9 cellular contexts compared by ENCODE assay signal in genomic region chr7:141073641-141074161, GRCh38. TPM values are rescaled to one million over a fixed set of nuclear protein-coding genes. Genes with fewer than 3 reads are reported as not detected.
A peak's percentile ranks its signal among the peaks of the same experiment; 100 is the strongest.
DNase-seq lines count a peak whose midpoint lies in the region; ATAC-seq, FAIRE-seq and TF ChIP-seq lines count a peak whose summit lies in the region.
"Had no signal": no experiment of that assay in that cellular context is flagged by ENCODE, and none has a peak within 500 bp of the region (broad histone marks: within the 10 kb centered on the region; RNA-seq: fewer than 3 reads in every experiment).

TMEM178B (plus strand) TSS chr7:141074064.

- CTCF ChIA-PET in A549 (lab: Yijun Ruan, JAX): interaction anchor here (0.6 kb wide), 1 partner anchor 632 kb away, joined by 3 read pairs; no protein-coding TSS in a partner anchor

- no peak for TF ChIP-seq POLR2A in A549 (IDR thresholded peaks at IDR 0.05; ENCODE audit: low read length)

- ATAC-seq in A549 (peak; percentile 22 to 24), foreskin keratinocyte (peak; percentile 14), GM21529 (IDR thresholded peaks at IDR 0.05; ENCODE audit: unreplicated experiment) (no peak)

- POLR2A ChIA-PET in A549 (lab: Yijun Ruan, JAX): interaction anchor here (2.8 kb wide), 1 partner anchor 59 kb away, joined by 14 read pairs; the partner anchor contains the start of gene MRPS33

- peak within 1 kb of the TSS; percentile 65 for H3K4me3 ChIP-seq in A549

- peaks cover 88% of the 10 kb centered on the region for H3K27me3 ChIP-seq in foreskin keratinocyte

- no peak for TF ChIP-seq EP300 in A549 (IDR thresholded peaks at IDR 0.05)

- no peaks in the 10 kb centered on the region for H3K9me3 ChIP-seq in A549

- FAIRE-seq in A549 (lab: Jason Lieb, UNC): no peak
- FAIRE-seq: colon had no signal

- peak within 1 kb of the TSS; percentile 99 for H3K4me2 ChIP-seq in A549

- no peak for TF ChIP-seq RAD21 in A549 (conservative IDR thresholded peaks at IDR 0.05 in 1 of 2, IDR thresholded peaks at IDR 0.05 in 1 of 2)

- WGBS in A549 (ENCODE audit: missing lambda C conversion rate): under 1% methylated on average over 15 of the region's 47 CpGs

- H3K27ac ChIP-seq in A549 (peak within 1 kb of the TSS; percentile 47 to 75; a peak in 5 of 6 replicates), foreskin keratinocyte (no peak within 1 kb of the TSS)

- TF ChIP-seq CTCF in A549 (IDR thresholded peaks at IDR 0.05) (no peak), GM20000 (IDR thresholded peaks at IDR 0.05; ENCODE audit: extremely low read depth, missing control alignments) (no peak), foreskin keratinocyte (conservative IDR thresholded peaks at IDR 0.05) (no peak)

- DNase-seq in A549 (ENCODE audit: low read depth in 1 of 2, low spot score in 1 of 2): no peak
- peak; percentile 34 for DNase-seq in GM20000 (ENCODE audit: low spot score)
- peak; percentile 26 to 38 for DNase-seq in activated CD4-positive, alpha-beta T cell treated with anti-CD3 and anti-CD28 coated beads, Interleukin-2, amount 50 U/mL, for 48 hours
- DNase-seq in foreskin keratinocyte: no peak
- no peak for DNase-seq in occipital lobe (lab: John Stamatoyannopoulos, UW)
- no peak for DNase-seq in NCI-H128 (lab: John Stamatoyannopoulos, UW; ENCODE audit: unreplicated experiment)
- no peak for DNase-seq in GF-D8 (lab: John Stamatoyannopoulos, UW)

- H3K4me1 ChIP-seq in A549 (peaks cover 13% of the 10 kb centered on the region; the same call in 2 of the 3 replicates), foreskin keratinocyte (no peaks in the 10 kb centered on the region)

TF ChIP-seq in A549, 52 proteins besides CTCF, POLR2A, EP300 and RAD21:
- no peak for TF ChIP-seq BHLHE40 (IDR thresholded peaks at IDR 0.05; ENCODE audit: low read depth, low read length)
- TF ChIP-seq NPAS2 (CRISPR knock-in tag; IDR thresholded peaks at IDR 0.05; ENCODE audit: borderline replicate concordance): no peak
- TF ChIP-seq TP53 (CRISPR knock-in tag; IDR thresholded peaks at IDR 0.05): no peak
- no peak for TF ChIP-seq SREBF2 (IDR thresholded peaks at IDR 0.05)

RNA-seq across cellular contexts. Expression of gene TMEM178B, which starts in this region (rescaled TPM):
- polyA plus RNA-seq in A549 (2011; rRNA removed): 0.93 and 1.1 TPM in 2 replicates
- 0.21 and 0.28 TPM in 2 replicates for polyA plus RNA-seq in A549 (2012; cell fraction: cytosol; rRNA removed)
- polyA plus RNA-seq in A549 (2012; cell fraction: nucleus; rRNA removed): 0.68 and 0.72 TPM in 2 replicates
- polyA plus RNA-seq in A549 (2017; fragmentation: RNase III; extraction: RNeasy Plus Mini Kit Qiagen cat#74134 plus additional on column Dnase treatment): 0.84 to 1.1 TPM (median 0.88 TPM) in 3 replicates
- 1.9 TPM in 2 replicates for polyA minus RNA-seq in A549 (2011; rRNA and poly(A)+ RNA removed)
- total RNA-seq in foreskin keratinocyte: not detected in 2 replicates
- not detected in 2 replicates for polyA plus RNA-seq in foreskin keratinocyte
- total RNA-seq in occipital lobe: 50.7 TPM

Comparison
In these comparisons a context has a peak if more than half of its experiments do, and no peak if none do; other contexts are left out.
1. RNA of gene TMEM178B (total RNA-seq): 50.7 TPM in occipital lobe (single experiment); not detected in foreskin keratinocyte; every median in the first group is over 10 times any median in the second.
2. Peak in ATAC-seq in foreskin keratinocyte; RNA of the gene not detected or under 1 TPM.
3. DNase-seq: peak in GM20000 (single experiment) and activated CD4-positive, alpha-beta T cell treated with anti-CD3 and anti-CD28 coated beads, Interleukin-2, amount 50 U/mL, for 48 hours (2 of 2); none in A549 (0 of 2), foreskin keratinocyte (0 of 2), occipital lobe (single experiment), NCI-H128 (single experiment) and GF-D8 (single experiment).